16 cellular contexts compared by ENCODE assay signal in genomic region chr15:99477745-99478525, GRCh38.
DNase-seq lines count a peak whose midpoint lies in the region; ATAC-seq and TF ChIP-seq lines count a peak whose summit lies in the region.
"Had no signal": no experiment of that assay in that cellular context is flagged by ENCODE, and none has a peak within 500 bp of the region (broad histone marks: within the 10 kb centered on the region; RNA-seq: fewer than 3 reads in every experiment).

No MANE protein-coding gene starts in this region.

- H3K4me1 ChIP-seq in SK-N-SH (ENCODE audit: control insufficient read depth in 1 of 2, insufficient read depth in 2 of 2, low read depth in 1 of 2, low read length in 1 of 2) (peaks cover 11 to 16% of the 10 kb centered on the region in 2 experiments; a peak in 3 of 4 replicates), rectal smooth muscle tissue (ENCODE audit: control insufficient read depth, insufficient read depth, low read length) (peaks cover 21% of the 10 kb centered on the region)
- H3K4me1 ChIP-seq: prostate gland had no signal

- no peaks in the 10 kb centered on the region for H3K9me3 ChIP-seq in SK-N-SH
- H3K9me3 ChIP-seq: heart left ventricle, prostate gland had no signal

- TF ChIP-seq RAD21 in SK-N-SH (IDR thresholded peaks at IDR 0.05; ENCODE audit: low read length), result no peak

- TF ChIP-seq CTCF in SK-N-SH (IDR thresholded peaks at IDR 0.05), result no peak
- TF ChIP-seq CTCF in HL-60 (IDR thresholded peaks at IDR 0.05; ENCODE audit: insufficient read depth, low read length), result no peak

- CTCF ChIA-PET in SK-N-SH (lab: Yijun Ruan, JAX), result interaction anchor here (1.4 to 2.4 kb wide), 2 partner anchors 34 to 226 kb away, joined by 3 to 9 read pairs; no protein-coding TSS in a partner anchor

- 95% methylated on average over 9 of the region's 14 CpGs for WGBS in SK-N-SH (ENCODE audit: low lambda C conversion rate)

- DNase-seq in SK-N-SH (no peak), HL-60 (ENCODE audit: low read depth in 1 of 2, low spot score in 1 of 2) (peak; percentile 14 to 23), caudate nucleus (lab: John Stamatoyannopoulos, UW) (no peak), sciatic nerve (ENCODE audit: low spot score) (no peak), NCI-H1417 treated with DMSO at 0.1 percent for 48 hours (lab: John Stamatoyannopoulos, UW) (no peak), glomerular visceral epithelial cell (ENCODE audit: extremely low spot score) (no peak)
- DNase-seq: activated B cell treated with CpG ODN at 0.5 μM for 24 hours; activated T-cell treated with anti-CD3 and anti-CD28 coated beads for 4 hours; kidney glomerular epithelial cell; NCI-H1092; NCI-H446; stimulated activated CD4-positive, alpha-beta T cell treated with anti-CD3 and anti-CD28 coated beads, Interleukin-1b, Interleukin-23, amount 100 ng/mL, for 48 hours had no signal

- H3K9ac ChIP-seq in SK-N-SH (0 out of 2 replicates have a peak overlapping the region, but pooled peaks have one; percentile 67), rectal smooth muscle tissue (ENCODE audit: low read length) (no peak overlapping the region)

- H3K27ac ChIP-seq in SK-N-SH (ENCODE audit: low read depth in 2 of 2, low read length in 1 of 2) (peak overlapping the region in 1 of 2 experiments; percentile 84; a peak in 3 of 4 replicates), HL-60 (replicated peaks) (no peak overlapping the region), caudate nucleus (ENCODE audit: low read depth, low read length) (peak overlapping the region; percentile 82), rectal smooth muscle tissue (ENCODE audit: low read depth, low read length) (peak overlapping the region; percentile 31)

- intact Hi-C loops in sciatic nerve (cut with DNase I), result no loop called here

- H4K20me1 ChIP-seq in SK-N-SH (ENCODE audit: insufficient read depth), result no peaks in the 10 kb centered on the region

- H2AFZ ChIP-seq in SK-N-SH (ENCODE audit: low read depth), result no peak overlapping the region

- no peaks in the 10 kb centered on the region for H3K79me2 ChIP-seq in SK-N-SH (ENCODE audit: insufficient read depth)

- H3K4me2 ChIP-seq in SK-N-SH, result peak overlapping the region; percentile 59

- POLR2A ChIA-PET in SK-N-SH (lab: Yijun Ruan, JAX), result no interaction called here

- H3K9me2 ChIP-seq in SK-N-SH, result no peaks in the 10 kb centered on the region

- ATAC-seq in SK-N-SH treated with all-trans-retinoic acid at 6 μM for 48 hours (no peak), sciatic nerve (no peak)
- ATAC-seq: heart left ventricle had no signal

- H3K36me3 ChIP-seq in SK-N-SH (replicated peaks in 1 of 2; ENCODE audit: control insufficient read depth in 1 of 2, insufficient read depth in 2 of 2, low read length in 1 of 2) (no peaks in the 10 kb centered on the region), rectal smooth muscle tissue (ENCODE audit: control insufficient read depth, insufficient read depth, low read length) (no peaks in the 10 kb centered on the region)
- H3K36me3 ChIP-seq: heart left ventricle, prostate gland had no signal

- H3K27me3 ChIP-seq in SK-N-SH (ENCODE audit: insufficient read depth), result no peaks in the 10 kb centered on the region
- no peaks in the 10 kb centered on the region for H3K27me3 ChIP-seq in HL-60 (ENCODE audit: insufficient read depth, poor library complexity, severe bottlenecking)
- H3K27me3 ChIP-seq in rectal smooth muscle tissue (ENCODE audit: control insufficient read depth, insufficient read depth, low read length), result no peaks in the 10 kb centered on the region
- H3K27me3 ChIP-seq: heart left ventricle had no signal

- TF ChIP-seq EP300 in SK-N-SH (IDR thresholded peaks at IDR 0.05; ENCODE audit: borderline replicate concordance in 1 of 2, low read depth in 1 of 2, low read length in 1 of 2), result no peak

- peaks cover 20% of the 10 kb centered on the region for H3F3A ChIP-seq in SK-N-SH (replicated peaks; ENCODE audit: insufficient read depth)

- H3K4me3 ChIP-seq in SK-N-SH (ENCODE audit: low read depth in 2 of 2, low read length in 1 of 2) (no peak overlapping the region), HL-60 (replicated peaks; ENCODE audit: insufficient read depth, low read length) (no peak overlapping the region), rectal smooth muscle tissue (ENCODE audit: low read length) (no peak overlapping the region)
- H3K4me3 ChIP-seq: heart left ventricle, prostate gland had no signal

TF ChIP-seq in SK-N-SH, 30 proteins besides CTCF, POLR2A, EP300 and RAD21 (continues in another document):
- TF ChIP-seq MXI1 (IDR thresholded peaks at IDR 0.05; ENCODE audit: low read depth, low read length), result no peak
- TF ChIP-seq RCOR1 (IDR thresholded peaks at IDR 0.05; ENCODE audit: low read length), result no peak
- no peak for TF ChIP-seq MAX (IDR thresholded peaks at IDR 0.05; ENCODE audit: low read depth)
- TF ChIP-seq NFIC (IDR thresholded peaks at IDR 0.05; ENCODE audit: borderline replicate concordance), result no peak
- TF ChIP-seq JUND (IDR thresholded peaks at IDR 0.05), result no peak
- TF ChIP-seq FOXM1 (IDR thresholded peaks at IDR 0.05; ENCODE audit: low read depth), result no peak
- no peak for TF ChIP-seq RXRA (IDR thresholded peaks at IDR 0.05; ENCODE audit: borderline replicate concordance, low read depth)
- no peak for TF ChIP-seq FOSL2 (IDR thresholded peaks at IDR 0.05; ENCODE audit: borderline replicate concordance, low read depth)
- TF ChIP-seq POLR2AphosphoS5 (IDR thresholded peaks at IDR 0.05; ENCODE audit: low read depth, low read length), result no peak
- TF ChIP-seq, protein P1, sequence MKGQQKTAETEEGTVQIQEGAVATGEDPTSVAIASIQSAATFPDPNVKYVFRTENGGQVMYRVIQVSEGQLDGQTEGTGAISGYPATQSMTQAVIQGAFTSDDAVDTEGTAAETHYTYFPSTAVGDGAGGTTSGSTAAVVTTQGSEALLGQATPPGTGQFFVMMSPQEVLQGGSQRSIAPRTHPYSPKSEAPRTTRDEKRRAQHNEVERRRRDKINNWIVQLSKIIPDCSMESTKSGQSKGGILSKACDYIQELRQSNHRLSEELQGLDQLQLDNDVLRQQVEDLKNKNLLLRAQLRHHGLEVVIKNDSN (IDR thresholded peaks at IDR 0.05; ENCODE audit: borderline replicate concordance, low read depth), result no peak
- TF ChIP-seq, protein P2, sequence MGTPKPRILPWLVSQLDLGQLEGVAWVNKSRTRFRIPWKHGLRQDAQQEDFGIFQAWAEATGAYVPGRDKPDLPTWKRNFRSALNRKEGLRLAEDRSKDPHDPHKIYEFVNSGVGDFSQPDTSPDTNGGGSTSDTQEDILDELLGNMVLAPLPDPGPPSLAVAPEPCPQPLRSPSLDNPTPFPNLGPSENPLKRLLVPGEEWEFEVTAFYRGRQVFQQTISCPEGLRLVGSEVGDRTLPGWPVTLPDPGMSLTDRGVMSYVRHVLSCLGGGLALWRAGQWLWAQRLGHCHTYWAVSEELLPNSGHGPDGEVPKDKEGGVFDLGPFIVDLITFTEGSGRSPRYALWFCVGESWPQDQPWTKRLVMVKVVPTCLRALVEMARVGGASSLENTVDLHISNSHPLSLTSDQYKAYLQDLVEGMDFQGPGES (IDR thresholded peaks at IDR 0.05; ENCODE audit: low read depth, low read length), result no peak

TF ChIP-seq in SK-N-SH treated with all-trans-retinoic acid at 6 μM for 48 hours, 23 proteins besides CTCF, POLR2A, EP300 and RAD21 (continues in another document):
- TF ChIP-seq ARNTL (CRISPR knock-in tag; IDR thresholded peaks at IDR 0.05; ENCODE audit: borderline replicate concordance, low read depth) (no peak), TSHZ2 (CRISPR knock-in tag; IDR thresholded peaks at IDR 0.05) (no peak), POU6F1 (CRISPR knock-in tag; IDR thresholded peaks at IDR 0.05; ENCODE audit: borderline replicate concordance, low read depth) (no peak)

Comparison
In these comparisons a context has a peak if more than half of its experiments do, and no peak if none do; other contexts are left out.
1. DNase-seq: peak in HL-60 (2 of 2); none in SK-N-SH (single experiment), caudate nucleus (0 of 61), sciatic nerve (single experiment), NCI-H1417 treated with DMSO at 0.1 percent for 48 hours (single experiment) and glomerular visceral epithelial cell (single experiment).